ENCODE assay signal across 16 cellular contexts in the genomic region with DNA sequence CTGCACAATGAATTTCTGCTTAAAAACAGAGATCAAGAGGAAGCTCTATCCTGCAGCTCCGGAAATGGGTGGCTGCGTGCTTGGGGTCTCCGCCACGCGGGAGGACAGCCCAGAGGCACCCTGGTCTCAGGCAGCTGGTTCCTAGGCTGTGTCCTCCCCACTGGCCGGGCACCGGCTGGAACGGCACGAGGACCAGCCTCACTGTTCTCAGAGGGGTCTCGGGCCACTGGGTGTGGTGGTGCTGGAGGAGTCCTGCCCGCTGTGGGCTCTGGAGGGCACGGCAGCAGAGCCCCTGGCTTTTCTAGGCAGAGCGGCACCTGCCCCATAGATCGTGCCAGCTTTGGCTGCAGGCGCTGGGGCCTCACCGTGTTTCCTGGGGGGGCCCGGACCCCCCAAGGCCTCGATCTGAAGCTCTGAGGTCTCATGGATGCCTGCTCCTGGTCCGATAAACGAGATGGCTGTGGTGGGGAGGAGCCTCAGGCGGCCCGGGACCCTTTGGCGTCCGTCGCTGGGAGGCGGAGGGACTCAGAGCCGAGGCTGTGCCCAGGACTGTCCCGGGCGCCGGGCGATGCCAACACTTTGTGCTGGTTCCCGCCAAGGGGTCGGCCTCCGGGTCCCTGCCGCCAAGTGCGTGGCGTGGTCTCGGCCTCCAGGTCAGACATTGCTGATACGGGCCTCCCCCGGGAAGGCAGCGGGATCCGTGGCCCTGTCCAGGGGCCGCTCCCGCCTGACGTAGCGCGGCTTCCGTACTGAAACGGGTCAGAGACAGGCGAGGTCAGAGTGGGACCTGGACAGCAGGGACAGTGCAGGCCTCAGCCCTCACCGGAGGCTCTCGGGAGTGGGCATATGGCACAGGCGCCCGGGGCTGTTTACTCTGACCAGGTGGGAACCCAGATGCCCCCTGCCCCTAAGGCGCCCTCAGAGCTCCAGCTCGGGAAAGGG. TPM values are rescaled to one million over a fixed set of nuclear protein-coding genes. Genes with fewer than 3 reads are reported as not detected.
DNase-seq lines count a peak whose midpoint lies in the region; ATAC-seq, FAIRE-seq and TF ChIP-seq lines count a peak whose summit lies in the region.
"Had no signal": no experiment of that assay in that cellular context is flagged by ENCODE, and none has a peak within 500 bp of the region (broad histone marks: within the 10 kb centered on the region; RNA-seq: fewer than 3 reads in every experiment).

No MANE protein-coding gene starts in this region.

- FAIRE-seq in frontal cortex (lab: Jason Lieb, UNC), result no peak

- TF ChIP-seq EP300 in ovary (IDR thresholded peaks at IDR 0.05), result no peak

- peaks cover 0 to 4% of the 10 kb centered on the region in 2 donors for H3K4me1 Mint-ChIP-seq in natural killer cell
- peaks cover 0 to 2% of the 10 kb centered on the region in 2 donors for H3K4me1 Mint-ChIP-seq in natural killer cell treated with Interleukin-12 subunit alpha and Interleukin-12 subunit beta and Interleukin-15 and Interleukin-18, amount 100 ng/mL, for 72 hours (ENCODE audit: low read depth in 2 of 2)

- no peak overlapping the region for H3K4me3 ChIP-seq in heart left ventricle
- H3K4me3 ChIP-seq in ovary, result no peak overlapping the region
- H3K4me3 ChIP-seq: adrenal gland, GM23248 had no signal

- no peaks in the 10 kb centered on the region for H3K36me3 Mint-ChIP-seq in natural killer cell
- no peaks in the 10 kb centered on the region for H3K36me3 Mint-ChIP-seq in natural killer cell treated with Interleukin-12 subunit alpha and Interleukin-12 subunit beta and Interleukin-15 and Interleukin-18, amount 100 ng/mL, for 72 hours

- no peak overlapping the region for H3K4me3 Mint-ChIP-seq in natural killer cell
- no peak overlapping the region for H3K4me3 Mint-ChIP-seq in natural killer cell treated with Interleukin-12 subunit alpha and Interleukin-12 subunit beta and Interleukin-15 and Interleukin-18, amount 100 ng/mL, for 72 hours

- H3K4me1 ChIP-seq in heart left ventricle (peaks cover 0 to 14% (median 12%) of the 10 kb centered on the region in 12 donors), ovary (ENCODE audit: insufficient read depth) (peaks cover 11% of the 10 kb centered on the region)

- DNase-seq in natural killer cell, result peak; percentile 15
- no peak for DNase-seq in natural killer cell treated with Interleukin-12 subunit alpha and Interleukin-12 subunit beta and Interleukin-15 and Interleukin-18, amount 100 ng/mL, for 72 hours (ENCODE audit: low spot score)
- peak in 4 of 5 donors; percentile 8 to 64 (median 16) for DNase-seq in heart left ventricle
- peak; percentile 7 to 35 (median 19) for DNase-seq in ovary
- no peak for DNase-seq in frontal cortex (ENCODE audit: low spot score in 2 of 2)
- DNase-seq in RKO (ENCODE audit: low spot score), result no peak
- no peak for DNase-seq in DMS153 treated with DMSO at 0.1 percent for 48 hours (lab: John Stamatoyannopoulos, UW; ENCODE audit: unreplicated experiment)
- DNase-seq: DND-41; GM23248; NCI-H146; NCI-H510A treated with DMSO at 0.1 percent for 48 hours; PC-3; stimulated activated CD4-positive, alpha-beta T cell treated with anti-CD3 and anti-CD28 coated beads, Interleukin-2, amount 100 ng/mL, for 48 hours; SW 1271 had no signal

- ATAC-seq in natural killer cell, result no peak
- ATAC-seq in natural killer cell treated with Interleukin-12 subunit alpha and Interleukin-12 subunit beta and Interleukin-15 and Interleukin-18, amount 100 ng/mL, for 72 hours, result no peak
- no peak for ATAC-seq in heart left ventricle
- ATAC-seq in HG03432 (IDR thresholded peaks at IDR 0.05; ENCODE audit: unreplicated experiment), result no peak
- ATAC-seq: PC-3 had no signal

- H3K27ac ChIP-seq in heart left ventricle (no peak overlapping the region), ovary (no peak overlapping the region)
- H3K27ac ChIP-seq: adrenal gland, GM23248 had no signal

- H3K36me3 ChIP-seq in heart left ventricle (peaks cover 0 to 3% (median 0%) of the 10 kb centered on the region in 9 donors), ovary (no peaks in the 10 kb centered on the region)
- H3K36me3 ChIP-seq: adrenal gland had no signal

- intact Hi-C loops in natural killer cell (cut with micrococcal nuclease) (no loop called here), heart left ventricle (cut with DNase I) (no loop called here), ovary (cut with DNase I) (no loop called here)

- no peak for TF ChIP-seq CTCF in natural killer cell (IDR thresholded peaks at IDR 0.05)
- no peak for TF ChIP-seq CTCF in heart left ventricle (IDR thresholded peaks at IDR 0.05)
- no peak for TF ChIP-seq CTCF in ovary (IDR thresholded peaks at IDR 0.05)

- peaks cover 0 to 4% (median 0%) of the 10 kb centered on the region in 9 donors for H3K27me3 ChIP-seq in heart left ventricle
- no peaks in the 10 kb centered on the region for H3K27me3 ChIP-seq in ovary
- H3K27me3 ChIP-seq: adrenal gland had no signal

- no peaks in the 10 kb centered on the region for H3K27me3 Mint-ChIP-seq in natural killer cell (ENCODE audit: low read depth in 2 of 2)
- H3K27me3 Mint-ChIP-seq in natural killer cell treated with Interleukin-12 subunit alpha and Interleukin-12 subunit beta and Interleukin-15 and Interleukin-18, amount 100 ng/mL, for 72 hours, result no peaks in the 10 kb centered on the region

- H3K9me3 Mint-ChIP-seq in natural killer cell, result no peaks in the 10 kb centered on the region
- no peaks in the 10 kb centered on the region for H3K9me3 Mint-ChIP-seq in natural killer cell treated with Interleukin-12 subunit alpha and Interleukin-12 subunit beta and Interleukin-15 and Interleukin-18, amount 100 ng/mL, for 72 hours

- WGBS in heart left ventricle, 4 donors, result 93 to 95% (median 93%) methylated on average over 19 to 56 of the region's 56 CpGs
- 90 to 94% (median 91%) methylated on average over 56 of the region's 56 CpGs for WGBS in ovary, 3 donors

- no peak overlapping the region for H3K27ac Mint-ChIP-seq in natural killer cell
- H3K27ac Mint-ChIP-seq in natural killer cell treated with Interleukin-12 subunit alpha and Interleukin-12 subunit beta and Interleukin-15 and Interleukin-18, amount 100 ng/mL, for 72 hours, result no peak overlapping the region

- no peaks in the 10 kb centered on the region for H3K9me3 ChIP-seq in heart left ventricle
- H3K9me3 ChIP-seq in ovary, result no peaks in the 10 kb centered on the region
- H3K9me3 ChIP-seq: adrenal gland had no signal

- TF ChIP-seq POLR2A in heart left ventricle (IDR thresholded peaks at IDR 0.05) (no peak), ovary (IDR thresholded peaks at IDR 0.05) (no peak)

RNA-seq across cellular contexts. Expression of a gene that starts 8.4 kb away (rescaled TPM):
- total RNA-seq in natural killer cell, result not detected
- total RNA-seq in natural killer cell treated with Interleukin-12 subunit alpha and Interleukin-12 subunit beta and Interleukin-15 and Interleukin-18, amount 100 ng/mL, for 72 hours, result not detected
- total RNA-seq in heart left ventricle, result not detected
- not detected for polyA plus RNA-seq in heart left ventricle
- total RNA-seq in ovary, result under 1 TPM in 2 of 7 donors, not detected in 5; 0.36 to 0.92 TPM
- polyA plus RNA-seq in ovary, result not detected
- total RNA-seq in frontal cortex, result not detected
- total RNA-seq: adrenal gland, GM23248 had no signal
- polyA plus RNA-seq: GM23248 had no signal

RNA-seq across cellular contexts. Expression of a gene that starts 33.4 kb away (rescaled TPM):
- 10 to 100 TPM; 19.6 to 25.1 (median 21.5) TPM for total RNA-seq in natural killer cell
- total RNA-seq in natural killer cell treated with Interleukin-12 subunit alpha and Interleukin-12 subunit beta and Interleukin-15 and Interleukin-18, amount 100 ng/mL, for 72 hours, result 10 to 100 TPM; 18.6 to 37.1 TPM
- 1 to 10 TPM; 3.7 to 6.6 (median 4.2) TPM for total RNA-seq in heart left ventricle
- 1 to 10 TPM; 7.1 to 7.2 TPM for polyA plus RNA-seq in heart left ventricle
- total RNA-seq in ovary, result 10 to 100 TPM in 4 of 7 donors, 1 to 10 TPM in 3; 5.3 to 22.1 (median 10.7) TPM
- 1 to 10 TPM in 1 of 2 donors, under 1 TPM in 1; 0.28 to 8.5 TPM for polyA plus RNA-seq in ovary
- total RNA-seq in frontal cortex, result 6.1 TPM

Comparison
In these comparisons a context has a peak if more than half of its experiments do, and no peak if none do; other contexts are left out.
1. DNase-seq: peak in natural killer cell (single experiment), heart left ventricle (4 of 5) and ovary (5 of 5); none in natural killer cell treated with Interleukin-12 subunit alpha and Interleukin-12 subunit beta and Interleukin-15 and Interleukin-18, amount 100 ng/mL, for 72 hours (single experiment), frontal cortex (0 of 2), RKO (single experiment) and DMS153 treated with DMSO at 0.1 percent for 48 hours (single experiment).